29 cellular contexts compared by ENCODE assay signal in the genomic region with DNA sequence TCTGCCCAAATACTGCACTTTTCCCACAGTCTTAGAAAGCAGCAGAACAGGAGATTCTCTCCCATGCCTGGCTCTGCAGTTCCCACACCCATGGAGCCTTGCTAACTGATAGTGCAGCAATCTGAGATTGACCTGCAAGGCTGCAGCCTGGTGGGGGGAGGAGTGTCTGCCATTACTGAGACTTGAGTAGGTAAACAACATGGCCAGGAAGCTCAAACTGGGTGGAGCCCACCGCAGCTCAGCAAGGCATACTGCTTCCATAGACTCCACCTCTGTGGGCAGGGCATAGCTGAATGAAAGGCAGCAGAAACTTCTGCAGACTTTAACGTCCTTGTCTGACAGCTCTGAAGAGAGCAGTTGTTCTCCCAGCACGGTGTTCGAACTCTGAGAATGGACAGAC.
"Had no signal": no experiment of that assay in that cellular context is flagged by ENCODE, and none has a peak within 500 bp of the region (broad histone marks: within the 10 kb centered on the region; RNA-seq: fewer than 3 reads in every experiment).

No MANE protein-coding gene starts in this region.

- H3K27ac ChIP-seq: adrenal gland, body of pancreas, breast epithelium, KMS-11, PC-9, WERI-Rb-1 had no signal

- H3K4me3 ChIP-seq: adrenal gland, body of pancreas, breast epithelium, PC-9 had no signal

- H3K9me2 ChIP-seq: SK-N-SH had no signal

- H3K27me3 Mint-ChIP-seq: activated CD4-positive, alpha-beta T cell treated with anti-CD3 and anti-CD28 coated beads, Interleukin-2, amount 10 ng/mL, durations not matched to agents 24 days and 14 days; activated CD8-positive, alpha-beta T cell treated with anti-CD3 and anti-CD28 coated beads for 36 hours; T-cell had no signal

- H3K36me3 Mint-ChIP-seq: T-cell had no signal

- H3K9ac ChIP-seq: KMS-11, SK-N-SH had no signal

- DNase-seq: activated CD4-positive, alpha-beta T cell treated with anti-CD3 and anti-CD28 coated beads, Interleukin-2, amount 10 ng/mL, durations not matched to agents 24 days and 14 days; activated CD4-positive, alpha-beta T cell treated with anti-CD3 and anti-CD28 coated beads, Interleukin-2, amount 50 U/mL, for 4 hours; activated CD8-positive, alpha-beta T cell treated with anti-CD3 and anti-CD28 coated beads for 36 hours; activated gamma-delta T cell; activated naive CD4-positive, alpha-beta T cell treated with Interleukin-2 at 50 U/mL for 16 hours; activated T-cell treated with anti-CD3 and anti-CD28 coated beads, Interleukin-2, amount 50 U/mL, for 1 hour; adrenal gland; body of pancreas; MM.1S; MV-4-11; NCI-H1092; NCI-H1436 treated with DMSO at 0.1 percent for 48 hours; NCI-H1694 treated with DMSO at 0.1 percent for 48 hours; NCI-H2029; NCI-H446; NCI-H510A treated with DMSO at 0.1 percent for 48 hours; NCI-H526 treated with DMSO at 0.1 percent for 48 hours; NK-92 treated with Interleukin-12 subunit alpha and Interleukin-12 subunit beta, amount 100 ng/mL, for 24 hours; Right ventricle myocardium superior; SK-N-SH; T-cell; T-helper 2 cell; T-helper 9 cell; WERI-Rb-1 had no signal

- H3K36me3 ChIP-seq: adrenal gland, breast epithelium, WERI-Rb-1 had no signal

- H3K4me1 Mint-ChIP-seq: activated CD4-positive, alpha-beta T cell treated with anti-CD3 and anti-CD28 coated beads, Interleukin-2, amount 10 ng/mL, durations not matched to agents 24 days and 14 days; T-cell had no signal

- H3K4me2 ChIP-seq: KMS-11, PC-9, SK-N-SH had no signal

- H3K4me3 Mint-ChIP-seq: activated CD4-positive, alpha-beta T cell treated with anti-CD3 and anti-CD28 coated beads, Interleukin-2, amount 10 ng/mL, durations not matched to agents 24 days and 14 days; activated CD8-positive, alpha-beta T cell treated with anti-CD3 and anti-CD28 coated beads for 36 hours; T-cell had no signal

- H2AFZ ChIP-seq: PC-9 had no signal

- H3K9me3 ChIP-seq: adrenal gland, body of pancreas, breast epithelium, SK-N-SH had no signal

- H3K27ac Mint-ChIP-seq: activated CD4-positive, alpha-beta T cell treated with anti-CD3 and anti-CD28 coated beads, Interleukin-2, amount 10 ng/mL, durations not matched to agents 24 days and 14 days; activated CD8-positive, alpha-beta T cell treated with anti-CD3 and anti-CD28 coated beads for 36 hours; activated naive CD4-positive, alpha-beta T cell treated with anti-CD3 and anti-CD28 coated beads, Interleukin-2, amount 50 U/mL, for 72 hours; activated T-helper 2 cell treated with anti-CD3 and anti-CD28 coated beads, Interferon-gamma antibody, Interleukin-2, Interleukin-4, amounts not matched to agents 10 μg/mL and 5 μg/mL and 100 μg/mL, durations not matched to agents 14 hours and 24 hours and 36 hours; T-cell had no signal

- H3K27me3 ChIP-seq: adrenal gland, body of pancreas, breast epithelium had no signal

- H3K4me1 ChIP-seq: adrenal gland, body of pancreas, breast epithelium had no signal
